31 cellular contexts compared by ENCODE assay signal in the genomic region with DNA sequence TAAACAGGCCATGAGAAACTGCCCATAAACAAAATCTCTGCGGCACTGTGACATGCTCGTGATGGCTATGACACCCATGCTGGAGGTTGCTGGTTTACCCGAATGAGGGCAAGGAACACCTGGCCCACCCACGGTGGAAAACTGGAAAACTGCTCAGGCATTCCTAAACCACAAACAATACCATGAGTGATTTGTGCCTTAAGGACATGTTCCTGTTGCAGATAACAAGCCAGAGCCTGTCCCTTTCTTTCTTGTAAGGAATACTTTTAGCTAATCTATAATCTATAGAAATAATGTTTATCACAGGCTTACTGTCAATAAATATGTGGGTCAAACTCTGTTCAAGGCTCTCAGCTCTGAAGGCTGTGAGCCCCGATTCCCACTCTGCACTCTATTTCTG.
"Had no signal": no experiment of that assay in that cellular context is flagged by ENCODE, and none has a peak within 500 bp of the region (broad histone marks: within the 10 kb centered on the region; RNA-seq: fewer than 3 reads in every experiment).

No MANE protein-coding gene starts in this region.

- ATAC-seq: activated CD4-positive, alpha-beta T cell treated with anti-CD3 and anti-CD28 coated beads for 36 hours; activated naive CD4-positive, alpha-beta T cell treated with anti-CD3 and anti-CD28 coated beads, Interleukin-2, amount 50 U/mL, for 72 hours; activated T-cell treated with anti-CD3 and anti-CD28 coated beads, Interleukin-2, amount 50 U/mL, for 72 hours; body of pancreas; effector memory CD8-positive, alpha-beta T cell; gastroesophageal sphincter; heart right ventricle had no signal

- H3K4me1 ChIP-seq: adrenal gland, body of pancreas, esophagus squamous epithelium, gastroesophageal sphincter, heart right ventricle had no signal

- H3K27ac ChIP-seq: adrenal gland, body of pancreas, esophagus squamous epithelium, gastroesophageal sphincter, heart right ventricle had no signal

- DNase-seq: activated CD4-positive, alpha-beta memory T cell treated with anti-CD3 and anti-CD28 coated beads, Interleukin-2, amount 10 ng/mL, durations not matched to agents 7 days and 5 days; activated CD4-positive, alpha-beta T cell treated with anti-CD3 and anti-CD28 coated beads for 36 hours; activated CD4-positive, alpha-beta T cell treated with anti-CD3 and anti-CD28 coated beads, Interleukin-2, amount 10 ng/mL, durations not matched to agents 7 days and 5 days; activated CD4-positive, alpha-beta T cell treated with anti-CD3 and anti-CD28 coated beads, Interleukin-2, amount 50 U/mL, for 4 hours; activated CD4-positive, CD25-positive, alpha-beta regulatory T cell; activated CD4-positive, CD25-positive, alpha-beta regulatory T cell treated with anti-CD3 and anti-CD28 coated beads, Interleukin-2, amount 50 U/mL, for 72 hours; activated CD8-positive, alpha-beta memory T cell treated with anti-CD3 and anti-CD28 coated beads, Interleukin-2, amount 50 U/mL, for 48 hours; activated gamma-delta T cell; activated naive CD4-positive, alpha-beta T cell; activated naive CD4-positive, alpha-beta T cell treated with anti-CD3 and anti-CD28 coated beads, Interleukin-2, amount 10 ng/mL, durations not matched to agents 7 days and 5 days; activated naive CD8-positive, alpha-beta T cell treated with anti-CD3 and anti-CD28 coated beads, Interleukin-2, amount 10 ng/mL, durations not matched to agents 7 days and 5 days; activated T-cell treated with anti-CD3 and anti-CD28 coated beads for 4 hours; activated T-cell treated with anti-CD3 and anti-CD28 coated beads, Interleukin-2, amount 50 U/mL, for 24 hours; activated T-cell treated with anti-CD3 and anti-CD28 coated beads, Interleukin-2, amount 50 U/mL, for 72 hours; adrenal gland; amygdala; aorta; body of pancreas; caudate nucleus; cortex of kidney; dermis blood vessel endothelial cell; effector CD4-positive, alpha-beta T cell; effector memory CD8-positive, alpha-beta T cell; esophagus squamous epithelium; foreskin melanocyte; heart right ventricle; T-helper 2 cell had no signal

- H3K4me3 Mint-ChIP-seq: activated CD4-positive, alpha-beta memory T cell treated with anti-CD3 and anti-CD28 coated beads, Interleukin-2, amount 10 ng/mL, durations not matched to agents 7 days and 5 days; activated CD4-positive, alpha-beta T cell treated with anti-CD3 and anti-CD28 coated beads for 36 hours; activated CD4-positive, alpha-beta T cell treated with anti-CD3 and anti-CD28 coated beads, Interleukin-2, amount 10 ng/mL, durations not matched to agents 7 days and 5 days; activated naive CD4-positive, alpha-beta T cell treated with anti-CD3 and anti-CD28 coated beads, Interleukin-2, amount 10 ng/mL, durations not matched to agents 7 days and 5 days; activated naive CD8-positive, alpha-beta T cell treated with anti-CD3 and anti-CD28 coated beads, Interleukin-2, amount 10 ng/mL, durations not matched to agents 7 days and 5 days; activated T-cell treated with anti-CD3 and anti-CD28 coated beads, Interleukin-2, amount 50 U/mL, for 24 hours; activated T-cell treated with anti-CD3 and anti-CD28 coated beads, Interleukin-2, amount 50 U/mL, for 72 hours; effector memory CD8-positive, alpha-beta T cell had no signal

- H3K27me3 ChIP-seq: adrenal gland, body of pancreas, esophagus squamous epithelium, gastroesophageal sphincter, heart right ventricle had no signal

- H3K4me3 ChIP-seq: adrenal gland, body of pancreas, gastroesophageal sphincter, heart right ventricle had no signal

- FAIRE-seq: colon, endometrium had no signal

- H3K4me1 Mint-ChIP-seq: activated CD4-positive, alpha-beta memory T cell treated with anti-CD3 and anti-CD28 coated beads, Interleukin-2, amount 10 ng/mL, durations not matched to agents 7 days and 5 days; activated CD4-positive, alpha-beta T cell treated with anti-CD3 and anti-CD28 coated beads for 36 hours; activated CD4-positive, alpha-beta T cell treated with anti-CD3 and anti-CD28 coated beads, Interleukin-2, amount 10 ng/mL, durations not matched to agents 7 days and 5 days; activated naive CD4-positive, alpha-beta T cell treated with anti-CD3 and anti-CD28 coated beads, Interleukin-2, amount 10 ng/mL, durations not matched to agents 7 days and 5 days; activated naive CD8-positive, alpha-beta T cell treated with anti-CD3 and anti-CD28 coated beads, Interleukin-2, amount 10 ng/mL, durations not matched to agents 7 days and 5 days had no signal

- H3K27me3 Mint-ChIP-seq: activated CD4-positive, alpha-beta memory T cell treated with anti-CD3 and anti-CD28 coated beads, Interleukin-2, amount 10 ng/mL, durations not matched to agents 7 days and 5 days; activated CD4-positive, alpha-beta T cell treated with anti-CD3 and anti-CD28 coated beads for 36 hours; activated CD4-positive, alpha-beta T cell treated with anti-CD3 and anti-CD28 coated beads, Interleukin-2, amount 10 ng/mL, durations not matched to agents 7 days and 5 days; activated naive CD4-positive, alpha-beta T cell treated with anti-CD3 and anti-CD28 coated beads, Interleukin-2, amount 10 ng/mL, durations not matched to agents 7 days and 5 days; activated naive CD8-positive, alpha-beta T cell treated with anti-CD3 and anti-CD28 coated beads, Interleukin-2, amount 10 ng/mL, durations not matched to agents 7 days and 5 days; activated T-cell treated with anti-CD3 and anti-CD28 coated beads, Interleukin-2, amount 50 U/mL, for 24 hours; effector memory CD8-positive, alpha-beta T cell had no signal

- H3K27ac Mint-ChIP-seq: activated CD4-positive, alpha-beta memory T cell treated with anti-CD3 and anti-CD28 coated beads, Interleukin-2, amount 10 ng/mL, durations not matched to agents 7 days and 5 days; activated CD4-positive, alpha-beta T cell treated with anti-CD3 and anti-CD28 coated beads for 36 hours; activated naive CD4-positive, alpha-beta T cell treated with anti-CD3 and anti-CD28 coated beads, Interleukin-2, amount 10 ng/mL, durations not matched to agents 7 days and 5 days; activated naive CD8-positive, alpha-beta T cell treated with anti-CD3 and anti-CD28 coated beads, Interleukin-2, amount 10 ng/mL, durations not matched to agents 7 days and 5 days; activated T-cell treated with anti-CD3 and anti-CD28 coated beads, Interleukin-2, amount 50 U/mL, for 24 hours; effector memory CD8-positive, alpha-beta T cell had no signal
